In genomic region chr15:78223396-78224023, GRCh38 we compare ENCODE assay signal across 21 cellular contexts. TPM values are rescaled to one million over a fixed set of nuclear protein-coding genes. Genes with fewer than 3 reads are reported as not detected.
DNase-seq lines count a peak whose midpoint lies in the region; ATAC-seq and TF ChIP-seq lines count a peak whose summit lies in the region.
"Had no signal": no experiment of that assay in that cellular context is flagged by ENCODE, and none has a peak within 500 bp of the region (broad histone marks: within the 10 kb centered on the region; RNA-seq: fewer than 3 reads in every experiment).

No MANE protein-coding gene starts in this region.

- no peak for ATAC-seq in HG02642 (IDR thresholded peaks at IDR 0.05; ENCODE audit: poor library complexity, unreplicated experiment)
- ATAC-seq: left lobe of liver, pancreas, PC-3 had no signal

- CTCF ChIA-PET in HEK293T (lab: Yijun Ruan, JAX): interaction anchor here (1.4 kb wide), 1 partner anchor 28 kb away, joined by 3 read pairs; no protein-coding TSS in a partner anchor

- H3K4me3 ChIP-seq in fibroblast of pulmonary artery (replicated peaks; ENCODE audit: low read depth, low read length): no peak overlapping the region
- H3K4me3 ChIP-seq: breast epithelium, pancreas, testis had no signal

- TF ChIP-seq CTCF in fibroblast of pulmonary artery (IDR thresholded peaks at IDR 0.05; ENCODE audit: low read length, missing control alignments): no peak

- POLR2A ChIA-PET in HEK293T (lab: Yijun Ruan, JAX): no interaction called here

- DNase-seq in EH (ENCODE audit: low read depth) (peak; percentile 21), NCI-H82 (lab: John Stamatoyannopoulos, UW) (peak; percentile 74), fibroblast of pulmonary artery (ENCODE audit: low read depth) (peak; percentile 34), mesenteric fat pad (ENCODE audit: low spot score) (peak; percentile 30), HEK293T (ENCODE audit: extremely low spot score) (no peak), GF-D8 (lab: John Stamatoyannopoulos, UW) (no peak)
- DNase-seq: activated CD4-positive, alpha-beta T cell treated with anti-CD3 and anti-CD28 coated beads, Interleukin-2, amount 10 ng/mL, durations not matched to agents 24 days and 14 days; BE2C; effector CD4-positive, alpha-beta T cell; MV-4-11; NCI-H2029; NCI-H526; PC-3; stimulated activated CD4-positive, alpha-beta T cell treated with anti-CD3 and anti-CD28 coated beads, Interleukin-4, amount 100 ng/mL, for 4 hours; stimulated activated CD8-positive, alpha-beta memory T cell treated with anti-CD3 and anti-CD28 coated beads, Interleukin-4, amount 100 ng/mL, for 48 hours; testis had no signal

TF ChIP-seq in HEK293T, 16 proteins besides CTCF, POLR2A, EP300 and RAD21:
- no peak for TF ChIP-seq SP1 (IDR thresholded peaks at IDR 0.05)
- TF ChIP-seq BHLHE40 (IDR thresholded peaks at IDR 0.05; ENCODE audit: borderline replicate concordance): no peak
- no peak for TF ChIP-seq ARNT (IDR thresholded peaks at IDR 0.05)
- TF ChIP-seq LEF1 (IDR thresholded peaks at IDR 0.05; ENCODE audit: borderline replicate concordance): no peak
- TF ChIP-seq FOXM1 (IDR thresholded peaks at IDR 0.05; ENCODE audit: borderline replicate concordance): no peak
- TF ChIP-seq L3MBTL2 (conservative IDR thresholded peaks at IDR 0.05): no peak
- no peak for TF ChIP-seq FOXK2 (IDR thresholded peaks at IDR 0.05)
- no peak for TF ChIP-seq NFRKB (IDR thresholded peaks at IDR 0.05)
- no peak for TF ChIP-seq CTBP1 (IDR thresholded peaks at IDR 0.05; ENCODE audit: borderline replicate concordance)
- no peak for TF ChIP-seq ELF4 (IDR thresholded peaks at IDR 0.05)
- no peak for TF ChIP-seq FOXA1 (IDR thresholded peaks at IDR 0.05)
- TF ChIP-seq TARDBP (IDR thresholded peaks at IDR 0.05): no peak
- no peak for TF ChIP-seq ZNF384 (IDR thresholded peaks at IDR 0.05)
- no peak for TF ChIP-seq HDGF (IDR thresholded peaks at IDR 0.05; ENCODE audit: borderline replicate concordance)

RNA-seq across cellular contexts. Expression of gene ACSBG1, which starts 10.9 kb away (rescaled TPM):
- total RNA-seq in mesenteric fat pad: not detected
- total RNA-seq: activated CD4-positive, alpha-beta T cell treated with anti-CD3 and anti-CD28 coated beads, Interleukin-2, amount 10 ng/mL, durations not matched to agents 24 days and 14 days; fibroblast of lung; left lobe of liver had no signal

RNA-seq across cellular contexts. Expression of gene DNAJA4, which starts 40.9 kb away (rescaled TPM):
- total RNA-seq in mesenteric fat pad: 21.4 TPM

Comparison
In these comparisons a context has a peak if more than half of its experiments do, and no peak if none do; other contexts are left out.
1. DNase-seq: peak in EH (single experiment), NCI-H82 (single experiment), fibroblast of pulmonary artery (single experiment) and mesenteric fat pad (single experiment); none in HEK293T (single experiment) and GF-D8 (single experiment).